ENCODE assay signal across 14 cellular contexts in genomic region chr7:157585113-157585861, GRCh38.
DNase-seq lines count a peak whose midpoint lies in the region; ATAC-seq and TF ChIP-seq lines count a peak whose summit lies in the region.
"Had no signal": no experiment of that assay in that cellular context is flagged by ENCODE, and none has a peak within 500 bp of the region (broad histone marks: within the 10 kb centered on the region; RNA-seq: fewer than 3 reads in every experiment).

No MANE protein-coding gene starts in this region.

- DNase-seq in stimulated activated naive CD8-positive, alpha-beta T cell treated with anti-CD3 and anti-CD28 coated beads, Interleukin-15, Interleukin-2, amounts not matched to agents 100 U/mL and 50 U/mL, for 24 hours = no peak
- DNase-seq in SKM-1 (lab: John Stamatoyannopoulos, UW; ENCODE audit: unreplicated experiment) (peak; percentile 0), endodermal cell (no peak), mesenchymal stem cell (no peak), NCI-H526 treated with DMSO at 0.1 percent for 48 hours (lab: John Stamatoyannopoulos, UW) (no peak)
- DNase-seq: colonic mucosa; MV-4-11; retina; stimulated activated CD4-positive, alpha-beta T cell treated with anti-CD3 and anti-CD28 coated beads, Interleukin-4, amount 100 ng/mL, for 4 hours had no signal

- H3K4ac ChIP-seq in mesenchymal stem cell (ENCODE audit: low read depth in 1 of 2, low read length in 2 of 2) = no peak overlapping the region

- H4K91ac ChIP-seq in mesenchymal stem cell (ENCODE audit: low read length) = no peak overlapping the region

- no peaks in the 10 kb centered on the region for H3K36me3 Mint-ChIP-seq in stimulated activated naive CD8-positive, alpha-beta T cell treated with anti-CD3 and anti-CD28 coated beads, Interleukin-15, Interleukin-2, amounts not matched to agents 100 ng/mL and 50 ng/mL, for 24 hours (ENCODE audit: low read depth)
- no peaks in the 10 kb centered on the region for H3K36me3 Mint-ChIP-seq in endodermal cell (ENCODE audit: low read depth)

- H4K8ac ChIP-seq in mesenchymal stem cell (ENCODE audit: low read length) = no peak overlapping the region

- no peak overlapping the region for H2BK5ac ChIP-seq in mesenchymal stem cell (ENCODE audit: low read depth, low read length, poor library complexity, severe bottlenecking)

- peaks cover 12% of the 10 kb centered on the region for H3K4me1 Mint-ChIP-seq in stimulated activated naive CD8-positive, alpha-beta T cell treated with anti-CD3 and anti-CD28 coated beads, Interleukin-15, Interleukin-2, amounts not matched to agents 100 ng/mL and 50 ng/mL, for 24 hours (ENCODE audit: low read depth)
- peaks cover 4% of the 10 kb centered on the region for H3K4me1 Mint-ChIP-seq in endodermal cell

- H2AFZ ChIP-seq in mesenchymal stem cell (ENCODE audit: low read depth, low read length) = no peak overlapping the region

- H3K27me3 Mint-ChIP-seq in stimulated activated naive CD8-positive, alpha-beta T cell treated with anti-CD3 and anti-CD28 coated beads, Interleukin-15, Interleukin-2, amounts not matched to agents 100 ng/mL and 50 ng/mL, for 24 hours = peaks cover 39% of the 10 kb centered on the region
- peaks cover 49% of the 10 kb centered on the region for H3K27me3 Mint-ChIP-seq in endodermal cell (ENCODE audit: insufficient read depth)

- H3K9ac ChIP-seq in endodermal cell (ENCODE audit: extremely low read depth, low read length, poor library complexity, severe bottlenecking) (no peak overlapping the region), mesenchymal stem cell (ENCODE audit: low read length) (no peak overlapping the region)

- H3K27me3 ChIP-seq in endodermal cell (ENCODE audit: control insufficient read depth, insufficient read depth, low read length, poor library complexity, severe bottlenecking) (no peaks in the 10 kb centered on the region), mesenchymal stem cell (ENCODE audit: control insufficient read depth in 1 of 2, insufficient read depth in 1 of 2, low read length in 2 of 2) (peaks cover 0 to 4% of the 10 kb centered on the region in 2 experiments)
- H3K27me3 ChIP-seq: colonic mucosa had no signal

- H3K36me3 ChIP-seq in endodermal cell (ENCODE audit: control insufficient read depth, insufficient read depth, low read length) (no peaks in the 10 kb centered on the region), mesenchymal stem cell (ENCODE audit: control insufficient read depth in 1 of 2, insufficient read depth in 2 of 2, low read depth in 1 of 2, low read length in 2 of 2) (no peaks in the 10 kb centered on the region)
- H3K36me3 ChIP-seq: colonic mucosa had no signal

- no peaks in the 10 kb centered on the region for H3K4me1 ChIP-seq in endodermal cell (ENCODE audit: control insufficient read depth, insufficient read depth, low read length)
- peaks cover 2% of the 10 kb centered on the region for H3K4me1 ChIP-seq in mesenchymal stem cell (ENCODE audit: control insufficient read depth, insufficient read depth, low read depth, low read length)
- H3K4me1 ChIP-seq: colonic mucosa had no signal

- H2AK5ac ChIP-seq in mesenchymal stem cell (ENCODE audit: low read length, severe bottlenecking) = no peak overlapping the region

- TF ChIP-seq CTCF in endodermal cell (conservative IDR thresholded peaks at IDR 0.05) = no peak

- H3K14ac ChIP-seq in mesenchymal stem cell (ENCODE audit: low read length in 2 of 2) = no peak overlapping the region

- H3K9me3 Mint-ChIP-seq in stimulated activated naive CD8-positive, alpha-beta T cell treated with anti-CD3 and anti-CD28 coated beads, Interleukin-15, Interleukin-2, amounts not matched to agents 100 ng/mL and 50 ng/mL, for 24 hours = no peaks in the 10 kb centered on the region
- no peaks in the 10 kb centered on the region for H3K9me3 Mint-ChIP-seq in endodermal cell

- 76 to 81% methylated on average over 17 to 21 of the region's 21 CpGs for WGBS in endodermal cell (ENCODE audit: insufficient coverage in 1 of 2, insufficient read length in 1 of 2), 2 experiments
- WGBS in mesenchymal stem cell = 62% methylated on average over 21 of the region's 21 CpGs

- H3K4me2 ChIP-seq in mesenchymal stem cell (ENCODE audit: low read length, poor library complexity, severe bottlenecking) = no peak overlapping the region

- H3K27ac Mint-ChIP-seq in stimulated activated naive CD8-positive, alpha-beta T cell treated with anti-CD3 and anti-CD28 coated beads, Interleukin-15, Interleukin-2, amounts not matched to agents 100 ng/mL and 50 ng/mL, for 24 hours = no peak overlapping the region
- H3K27ac Mint-ChIP-seq in endodermal cell = peak overlapping the region; percentile 49

- no peak for ATAC-seq in stimulated activated naive CD8-positive, alpha-beta T cell treated with anti-CD3 and anti-CD28 coated beads, Interleukin-15, Interleukin-2, amounts not matched to agents 100 U/mL and 50 U/mL, for 24 hours
- ATAC-seq in HG03432 (IDR thresholded peaks at IDR 0.05; ENCODE audit: unreplicated experiment) = no peak
- no peak for ATAC-seq in HG03280 (IDR thresholded peaks at IDR 0.05; ENCODE audit: unreplicated experiment)

- H3K4me3 Mint-ChIP-seq in stimulated activated naive CD8-positive, alpha-beta T cell treated with anti-CD3 and anti-CD28 coated beads, Interleukin-15, Interleukin-2, amounts not matched to agents 100 ng/mL and 50 ng/mL, for 24 hours = peak overlapping the region; percentile 68
- no peak overlapping the region for H3K4me3 Mint-ChIP-seq in endodermal cell

- no peak overlapping the region for H3K23ac ChIP-seq in mesenchymal stem cell (ENCODE audit: low read length in 2 of 2)

- no peak overlapping the region for H2BK12ac ChIP-seq in mesenchymal stem cell (ENCODE audit: low read length in 2 of 2)

- no peak overlapping the region for H2BK15ac ChIP-seq in mesenchymal stem cell (ENCODE audit: low read depth, poor library complexity, severe bottlenecking)

- peaks cover 65% of the 10 kb centered on the region for H3K9me3 ChIP-seq in endodermal cell (ENCODE audit: control insufficient read depth, low read length)
- no peaks in the 10 kb centered on the region for H3K9me3 ChIP-seq in mesenchymal stem cell (ENCODE audit: control insufficient read depth, low read length)
- H3K9me3 ChIP-seq: colonic mucosa had no signal

- H2BK120ac ChIP-seq in mesenchymal stem cell (ENCODE audit: low read depth, low read length) = no peak overlapping the region

- H3K79me1 ChIP-seq in mesenchymal stem cell (replicated peaks; ENCODE audit: low read length, poor library complexity, severe bottlenecking) = no peaks in the 10 kb centered on the region

- H3K18ac ChIP-seq in mesenchymal stem cell (ENCODE audit: low read depth in 1 of 2, low read length in 2 of 2) = no peak overlapping the region

- H3K4me3 ChIP-seq in endodermal cell (ENCODE audit: low read length) (no peak overlapping the region), mesenchymal stem cell (ENCODE audit: insufficient read depth in 1 of 2, low read depth in 1 of 2, low read length in 2 of 2) (no peak overlapping the region)
- H3K4me3 ChIP-seq: colonic mucosa had no signal

- H3K27ac ChIP-seq in endodermal cell (ENCODE audit: low read depth, low read length) (no peak overlapping the region), mesenchymal stem cell (ENCODE audit: low read length, poor library complexity, severe bottlenecking) (no peak overlapping the region)
- H3K27ac ChIP-seq: colonic mucosa, RWPE1, VCaP had no signal
